Comparison of ENCODE assay signal across 21 cellular contexts in genomic region chr12:124302807-124303578, GRCh38. TPM values are rescaled to one million over a fixed set of nuclear protein-coding genes. Genes with fewer than 3 reads are reported as not detected.
DNase-seq lines count a peak whose midpoint lies in the region; ATAC-seq and TF ChIP-seq lines count a peak whose summit lies in the region.
"Had no signal": no experiment of that assay in that cellular context is flagged by ENCODE, and none has a peak within 500 bp of the region (broad histone marks: within the 10 kb centered on the region; RNA-seq: fewer than 3 reads in every experiment).

No MANE protein-coding gene starts in this region.

- H3K9ac ChIP-seq in endodermal cell (ENCODE audit: extremely low read depth, low read length, poor library complexity, severe bottlenecking) (no peak overlapping the region), Karpas-422 (ENCODE audit: low read length) (no peak overlapping the region)

- H3K36me3 ChIP-seq in endodermal cell (ENCODE audit: control insufficient read depth, insufficient read depth, low read length) (no peaks in the 10 kb centered on the region), mucosa of descending colon (ENCODE audit: low read depth) (no peaks in the 10 kb centered on the region), Karpas-422 (ENCODE audit: insufficient read depth, low read length) (no peaks in the 10 kb centered on the region), BE2C (no peaks in the 10 kb centered on the region)

- peaks cover 6 to 11% of the 10 kb centered on the region in 2 donors for H3K27me3 Mint-ChIP-seq in natural killer cell treated with Interleukin-12 subunit alpha and Interleukin-12 subunit beta and Interleukin-15 and Interleukin-18, amount 100 ng/mL, for 72 hours
- H3K27me3 Mint-ChIP-seq in natural killer cell (ENCODE audit: low read depth in 2 of 2) (peaks cover 4 to 7% of the 10 kb centered on the region in 2 donors), endodermal cell (ENCODE audit: insufficient read depth) (peaks cover 10% of the 10 kb centered on the region)

- H4K20me1 ChIP-seq in Karpas-422 (ENCODE audit: insufficient read depth, low read depth, low read length): 0 out of 2 replicates have a peak, but pooled peaks cover 4% of the 10 kb centered on the region

- H3K4me1 ChIP-seq in endodermal cell (ENCODE audit: control insufficient read depth, insufficient read depth, low read length) (peaks cover 6% of the 10 kb centered on the region), mucosa of descending colon (ENCODE audit: low read depth) (no peaks in the 10 kb centered on the region), Karpas-422 (ENCODE audit: low read length) (no peaks in the 10 kb centered on the region), BE2C (no peaks in the 10 kb centered on the region)
- H3K4me1 ChIP-seq: A549 had no signal

- H3K4me3 ChIP-seq in endodermal cell (ENCODE audit: low read length): no peak overlapping the region
- no peak overlapping the region for H3K4me3 ChIP-seq in mucosa of descending colon
- no peak overlapping the region for H3K4me3 ChIP-seq in Karpas-422 (ENCODE audit: low read length)
- H3K4me3 ChIP-seq in BE2C (ENCODE audit: low read depth, low read length): no peak overlapping the region
- H3K4me3 ChIP-seq: A549 had no signal

- no peak for TF ChIP-seq POLR2A in GM18505 (IDR thresholded peaks at IDR 0.05; ENCODE audit: borderline replicate concordance, extremely low read depth, insufficient read depth, insufficient read length)

- DNase-seq in natural killer cell treated with Interleukin-12 subunit alpha and Interleukin-12 subunit beta and Interleukin-15 and Interleukin-18, amount 100 ng/mL, for 72 hours (ENCODE audit: low spot score): peak; percentile 60
- DNase-seq in natural killer cell (no peak), endodermal cell (peak; percentile 56), mucosa of descending colon (peak in 2 of 3 donors; percentile 17 to 37), Karpas-422 (no peak), BE2C (no peak)
- DNase-seq: DMS 273 treated with DMSO at 0.1 percent for 48 hours, MV-4-11, NCI-H1417, NCI-H187 treated with DMSO at 0.1 percent for 48 hours, NCI-H2171, NCI-H446 treated with DMSO at 0.1 percent for 48 hours, NCI-H748 treated with DMSO at 0.1 percent for 48 hours had no signal

- no peaks in the 10 kb centered on the region for H3K79me2 ChIP-seq in Karpas-422 (ENCODE audit: low read length)

- intact Hi-C loops in natural killer cell (cut with micrococcal nuclease): no loop called here
- intact Hi-C loops in mucosa of descending colon (cut with DNase I, micrococcal nuclease): no loop called here

- no peaks in the 10 kb centered on the region for H3K27me3 ChIP-seq in endodermal cell (ENCODE audit: control insufficient read depth, insufficient read depth, low read length, poor library complexity, severe bottlenecking)
- H3K27me3 ChIP-seq in Karpas-422 (ENCODE audit: low read length): no peaks in the 10 kb centered on the region
- no peaks in the 10 kb centered on the region for H3K27me3 ChIP-seq in BE2C

- no peaks in the 10 kb centered on the region for H3K9me3 Mint-ChIP-seq in natural killer cell treated with Interleukin-12 subunit alpha and Interleukin-12 subunit beta and Interleukin-15 and Interleukin-18, amount 100 ng/mL, for 72 hours
- no peaks in the 10 kb centered on the region for H3K9me3 Mint-ChIP-seq in natural killer cell
- no peaks in the 10 kb centered on the region for H3K9me3 Mint-ChIP-seq in endodermal cell

- no peaks in the 10 kb centered on the region for H3K9me2 ChIP-seq in Karpas-422 (replicated peaks; ENCODE audit: insufficient read depth, low read length)

- H3K4me2 ChIP-seq in Karpas-422 (ENCODE audit: low read depth, low read length, poor library complexity, severe bottlenecking): no peak overlapping the region
- H3K4me2 ChIP-seq: A549 had no signal

- H3K27ac ChIP-seq in endodermal cell (ENCODE audit: low read depth, low read length): no peak overlapping the region
- H3K27ac ChIP-seq in Karpas-422 (ENCODE audit: low read length): no peak overlapping the region
- H3K27ac ChIP-seq: A549, C4-2B, RWPE1 had no signal

- H3K4me3 Mint-ChIP-seq in natural killer cell treated with Interleukin-12 subunit alpha and Interleukin-12 subunit beta and Interleukin-15 and Interleukin-18, amount 100 ng/mL, for 72 hours: no peak overlapping the region
- no peak overlapping the region for H3K4me3 Mint-ChIP-seq in natural killer cell
- no peak overlapping the region for H3K4me3 Mint-ChIP-seq in endodermal cell

- H2AFZ ChIP-seq in Karpas-422 (ENCODE audit: low read length): no peak overlapping the region

- H3K9me3 ChIP-seq in endodermal cell (ENCODE audit: control insufficient read depth, low read length): no peaks in the 10 kb centered on the region
- H3K9me3 ChIP-seq in mucosa of descending colon: no peaks in the 10 kb centered on the region
- H3K9me3 ChIP-seq in Karpas-422 (ENCODE audit: low read length): no peaks in the 10 kb centered on the region
- no peaks in the 10 kb centered on the region for H3K9me3 ChIP-seq in BE2C
- H3K9me3 ChIP-seq: A549 had no signal

- no peaks in the 10 kb centered on the region for H3K4me1 Mint-ChIP-seq in natural killer cell treated with Interleukin-12 subunit alpha and Interleukin-12 subunit beta and Interleukin-15 and Interleukin-18, amount 100 ng/mL, for 72 hours (ENCODE audit: low read depth in 2 of 2)
- no peaks in the 10 kb centered on the region for H3K4me1 Mint-ChIP-seq in natural killer cell
- H3K4me1 Mint-ChIP-seq in endodermal cell: no peaks in the 10 kb centered on the region

- no peaks in the 10 kb centered on the region for H3K36me3 Mint-ChIP-seq in natural killer cell treated with Interleukin-12 subunit alpha and Interleukin-12 subunit beta and Interleukin-15 and Interleukin-18, amount 100 ng/mL, for 72 hours
- H3K36me3 Mint-ChIP-seq in natural killer cell (no peaks in the 10 kb centered on the region), endodermal cell (ENCODE audit: low read depth) (no peaks in the 10 kb centered on the region)

- H3K27ac Mint-ChIP-seq in natural killer cell treated with Interleukin-12 subunit alpha and Interleukin-12 subunit beta and Interleukin-15 and Interleukin-18, amount 100 ng/mL, for 72 hours: no peak overlapping the region
- H3K27ac Mint-ChIP-seq in natural killer cell (no peak overlapping the region), endodermal cell (no peak overlapping the region)

- 88 to 90% methylated on average over 17 to 27 of the region's 27 CpGs for WGBS in endodermal cell (ENCODE audit: insufficient coverage in 1 of 2, insufficient read length in 1 of 2), 2 experiments

- no peak for ATAC-seq in natural killer cell treated with Interleukin-12 subunit alpha and Interleukin-12 subunit beta and Interleukin-15 and Interleukin-18, amount 100 ng/mL, for 72 hours
- no peak for ATAC-seq in natural killer cell
- no peak for ATAC-seq in mucosa of descending colon
- ATAC-seq in HG02938 (IDR thresholded peaks at IDR 0.05; ENCODE audit: unreplicated experiment): no peak
- ATAC-seq in GM18505 (IDR thresholded peaks at IDR 0.05; ENCODE audit: unreplicated experiment): no peak

- no peak for TF ChIP-seq CTCF in natural killer cell (IDR thresholded peaks at IDR 0.05)
- TF ChIP-seq CTCF in endodermal cell (conservative IDR thresholded peaks at IDR 0.05): no peak
- no peak for TF ChIP-seq CTCF in mucosa of descending colon (IDR thresholded peaks at IDR 0.05)
- TF ChIP-seq CTCF in BE2C (IDR thresholded peaks at IDR 0.05; ENCODE audit: low read depth, low read length): no peak

RNA-seq across cellular contexts. Expression of gene RFLNA, which starts 8.1 kb away (rescaled TPM):
- total RNA-seq in natural killer cell treated with Interleukin-12 subunit alpha and Interleukin-12 subunit beta and Interleukin-15 and Interleukin-18, amount 100 ng/mL, for 72 hours: not detected
- total RNA-seq in natural killer cell (under 1 TPM in 1 of 3 donors, not detected in 2; 0.85 TPM), endodermal cell (1 to 10 TPM; 1.2 to 2.0 TPM), mucosa of descending colon (10 to 100 TPM; 18.0 to 74.5 (median 36.0) TPM)
- 6.3 TPM for polyA plus RNA-seq in endodermal cell (2013, experiment 1 of 2)
- 5.2 TPM for polyA plus RNA-seq in endodermal cell (2013, experiment 2 of 2)
- not detected in 2 replicates for total RNA-seq in Karpas-422 (2014; rRNA removed; shearing (Covaris generic); ENCODE audit: low replicate concordance)
- polyA plus RNA-seq in BE2C (2012; ENCODE audit: insufficient read depth, insufficient read length, low read depth): 11.2 TPM
- total RNA-seq: H4, HT1080, SK-MEL-5 had no signal
- polyA plus RNA-seq: A549 had no signal

Comparison
In these comparisons a context has a peak if more than half of its experiments do, and no peak if none do; other contexts are left out.
1. DNase-seq: peak in natural killer cell treated with Interleukin-12 subunit alpha and Interleukin-12 subunit beta and Interleukin-15 and Interleukin-18, amount 100 ng/mL, for 72 hours (single experiment), endodermal cell (single experiment) and mucosa of descending colon (2 of 3); none in natural killer cell (single experiment), Karpas-422 (single experiment) and BE2C (single experiment).
2. RNA of gene RFLNA, which starts 8.1 kb away (total RNA-seq): 18.0 to 74.5 TPM in mucosa of descending colon; 1.2 to 2.0 TPM in endodermal cell, not detected in natural killer cell treated with Interleukin-12 subunit alpha and Interleukin-12 subunit beta and Interleukin-15 and Interleukin-18, amount 100 ng/mL, for 72 hours, 0.85 TPM in natural killer cell and not detected in Karpas-422; every median in the first group is over 4 times any median in the second.